ENCODE assay signal across 10 cellular contexts in the genomic region with DNA sequence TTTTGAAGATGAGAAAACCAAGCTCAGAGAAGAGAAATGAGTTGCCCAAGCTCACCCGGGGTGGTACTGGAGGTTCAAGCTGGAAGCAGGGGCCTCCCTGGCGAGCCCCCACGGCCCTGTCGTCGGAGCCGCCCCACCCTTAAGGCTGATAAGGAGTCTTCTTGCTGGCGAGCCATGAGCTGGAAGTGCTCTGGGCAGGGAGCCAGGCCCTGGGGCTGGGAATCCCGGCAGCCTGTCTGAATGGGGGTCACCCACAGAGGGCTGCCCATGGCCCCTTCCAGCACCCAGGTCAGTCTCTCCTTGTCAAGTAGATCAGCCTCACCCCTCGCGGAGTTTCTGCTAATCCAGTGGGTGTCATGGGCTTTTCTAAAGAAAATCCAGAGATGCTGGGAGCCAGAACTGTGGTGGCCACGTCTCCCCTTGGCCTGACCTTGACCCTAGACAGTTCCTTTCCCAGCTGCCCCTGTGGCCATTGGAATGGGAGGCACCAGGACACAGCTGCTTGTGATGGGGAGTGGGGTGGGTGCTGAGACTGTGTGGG. TPM values are rescaled to one million over a fixed set of nuclear protein-coding genes. Genes with fewer than 3 reads are reported as not detected.
A peak's percentile ranks its signal among the peaks of the same experiment; 100 is the strongest.
DNase-seq lines count a peak whose midpoint lies in the region; ATAC-seq, FAIRE-seq and TF ChIP-seq lines count a peak whose summit lies in the region.
"Had no signal": no experiment of that assay in that cellular context is flagged by ENCODE, and none has a peak within 500 bp of the region (broad histone marks: within the 10 kb centered on the region; RNA-seq: fewer than 3 reads in every experiment).

No MANE protein-coding gene starts in this region.

- intact Hi-C loops in activated CD8-positive, alpha-beta T cell treated with anti-CD3 and anti-CD28 coated beads for 36 hours (cut with micrococcal nuclease): no loop called here
- intact Hi-C loops in left colon (cut with DNase I, micrococcal nuclease): loop anchor here in 1 of 2 donors (10.0 kb wide), 1 partner anchor 87 kb away; no protein-coding TSS in a partner anchor

- H3K9me3 Mint-ChIP-seq in activated T-cell treated with anti-CD3 and anti-CD28 coated beads, Interleukin-2, amount 50 U/mL, for 24 hours: no peaks in the 10 kb centered on the region
- H3K9me3 Mint-ChIP-seq in activated T-cell treated with anti-CD3 and anti-CD28 coated beads, Interleukin-2, amount 50 U/mL, for 72 hours: no peaks in the 10 kb centered on the region
- no peaks in the 10 kb centered on the region for H3K9me3 Mint-ChIP-seq in activated CD8-positive, alpha-beta T cell treated with anti-CD3 and anti-CD28 coated beads for 36 hours

- DNase-seq in activated T-cell treated with anti-CD3 and anti-CD28 coated beads, Interleukin-2, amount 50 U/mL, for 24 hours: no peak
- no peak for DNase-seq in activated T-cell treated with anti-CD3 and anti-CD28 coated beads, Interleukin-2, amount 50 U/mL, for 72 hours
- no peak for DNase-seq in activated CD8-positive, alpha-beta T cell treated with anti-CD3 and anti-CD28 coated beads for 36 hours
- peak; percentile 70 to 85 for DNase-seq in left colon
- peak; percentile 29 for DNase-seq in urothelium cell line (ENCODE audit: low spot score)
- DNase-seq in RPMI8226: no peak

- no peak overlapping the region for H3K4me3 Mint-ChIP-seq in activated T-cell treated with anti-CD3 and anti-CD28 coated beads, Interleukin-2, amount 50 U/mL, for 24 hours
- H3K4me3 Mint-ChIP-seq in activated T-cell treated with anti-CD3 and anti-CD28 coated beads, Interleukin-2, amount 50 U/mL, for 72 hours: no peak overlapping the region
- no peak overlapping the region for H3K4me3 Mint-ChIP-seq in activated CD8-positive, alpha-beta T cell treated with anti-CD3 and anti-CD28 coated beads for 36 hours

- POLR2A ChIA-PET in activated CD8-positive, alpha-beta T cell treated with anti-CD3 and anti-CD28 coated beads for 36 hours (lab: Charles Lee): interaction anchor here (0.8 to 1.5 kb wide), 3 partner anchors 28 to 128 kb away, joined by 3 to 6 read pairs (median 3); a partner anchor contains a TSS

- no peak for TF ChIP-seq CTCF in activated CD8-positive, alpha-beta T cell treated with anti-CD3 and anti-CD28 coated beads for 36 hours (IDR thresholded peaks at IDR 0.05)

- no peak for FAIRE-seq in urothelium cell line (lab: Jason Lieb, UNC)
- FAIRE-seq: islet of Langerhans, TTC549 had no signal

- peak overlapping the region; percentile 63 for H3K27ac Mint-ChIP-seq in activated T-cell treated with anti-CD3 and anti-CD28 coated beads, Interleukin-2, amount 50 U/mL, for 24 hours
- no peak overlapping the region for H3K27ac Mint-ChIP-seq in activated T-cell treated with anti-CD3 and anti-CD28 coated beads, Interleukin-2, amount 50 U/mL, for 72 hours
- H3K27ac Mint-ChIP-seq in activated CD8-positive, alpha-beta T cell treated with anti-CD3 and anti-CD28 coated beads for 36 hours: peak overlapping the region; percentile 84

- CTCF ChIA-PET in activated CD8-positive, alpha-beta T cell treated with anti-CD3 and anti-CD28 coated beads for 36 hours (lab: Charles Lee): interaction anchor here (1.0 to 2.4 kb wide), 6 partner anchors 48 to 259 kb away, joined by 3 to 15 read pairs (median 4); no protein-coding TSS in a partner anchor

- no peak for ATAC-seq in activated T-cell treated with anti-CD3 and anti-CD28 coated beads, Interleukin-2, amount 50 U/mL, for 72 hours (replicated peaks in 1 of 2)
- ATAC-seq in activated CD8-positive, alpha-beta T cell treated with anti-CD3 and anti-CD28 coated beads for 36 hours: no peak
- peak; percentile 60 for ATAC-seq in left colon
- ATAC-seq in HG02938 (IDR thresholded peaks at IDR 0.05; ENCODE audit: unreplicated experiment): no peak
- no peak for ATAC-seq in GM19397 (IDR thresholded peaks at IDR 0.05; ENCODE audit: unreplicated experiment)

- H3K27me3 Mint-ChIP-seq in activated T-cell treated with anti-CD3 and anti-CD28 coated beads, Interleukin-2, amount 50 U/mL, for 24 hours: no peaks in the 10 kb centered on the region
- no peaks in the 10 kb centered on the region for H3K27me3 Mint-ChIP-seq in activated T-cell treated with anti-CD3 and anti-CD28 coated beads, Interleukin-2, amount 50 U/mL, for 72 hours (ENCODE audit: low read depth)
- H3K27me3 Mint-ChIP-seq in activated CD8-positive, alpha-beta T cell treated with anti-CD3 and anti-CD28 coated beads for 36 hours: no peaks in the 10 kb centered on the region

- H3K4me1 Mint-ChIP-seq in activated T-cell treated with anti-CD3 and anti-CD28 coated beads, Interleukin-2, amount 50 U/mL, for 24 hours (ENCODE audit: low read depth): peaks cover 32% of the 10 kb centered on the region
- peaks cover 30% of the 10 kb centered on the region for H3K4me1 Mint-ChIP-seq in activated T-cell treated with anti-CD3 and anti-CD28 coated beads, Interleukin-2, amount 50 U/mL, for 72 hours (ENCODE audit: low read depth)
- peaks cover 41% of the 10 kb centered on the region for H3K4me1 Mint-ChIP-seq in activated CD8-positive, alpha-beta T cell treated with anti-CD3 and anti-CD28 coated beads for 36 hours (ENCODE audit: low read depth)

- H3K36me3 Mint-ChIP-seq in activated T-cell treated with anti-CD3 and anti-CD28 coated beads, Interleukin-2, amount 50 U/mL, for 24 hours (ENCODE audit: low read depth): no peaks in the 10 kb centered on the region
- no peaks in the 10 kb centered on the region for H3K36me3 Mint-ChIP-seq in activated T-cell treated with anti-CD3 and anti-CD28 coated beads, Interleukin-2, amount 50 U/mL, for 72 hours (ENCODE audit: insufficient read depth in 2 of 2)
- no peaks in the 10 kb centered on the region for H3K36me3 Mint-ChIP-seq in activated CD8-positive, alpha-beta T cell treated with anti-CD3 and anti-CD28 coated beads for 36 hours (ENCODE audit: low read depth)

RNA-seq across cellular contexts. Expression of a gene that starts 1.2 kb away (rescaled TPM):
- total RNA-seq in activated T-cell treated with anti-CD3 and anti-CD28 coated beads, Interleukin-2, amount 50 U/mL, for 72 hours: 1 to 10 TPM; 1.6 to 2.3 TPM
- total RNA-seq in activated CD8-positive, alpha-beta T cell treated with anti-CD3 and anti-CD28 coated beads for 36 hours: 1 to 10 TPM in 1 of 2 experiments, under 1 TPM in 1; 0.43 to 1.7 TPM
- 1 to 10 TPM; 2.8 to 5.9 TPM for total RNA-seq in left colon

RNA-seq across cellular contexts. Expression of a gene that starts 24.6 kb away (rescaled TPM):
- 1 to 10 TPM; 2.2 to 2.6 TPM for total RNA-seq in activated T-cell treated with anti-CD3 and anti-CD28 coated beads, Interleukin-2, amount 50 U/mL, for 72 hours
- total RNA-seq in activated CD8-positive, alpha-beta T cell treated with anti-CD3 and anti-CD28 coated beads for 36 hours: 1 to 10 TPM; 6.7 to 6.9 TPM
- 1 to 10 TPM; 5.0 to 6.3 TPM for total RNA-seq in left colon

RNA-seq across cellular contexts. Expression of a gene that starts 46.8 kb away (rescaled TPM):
- 100 to 1,000 TPM; 108 to 109 TPM for total RNA-seq in activated T-cell treated with anti-CD3 and anti-CD28 coated beads, Interleukin-2, amount 50 U/mL, for 72 hours
- 100 to 1,000 TPM; 113 to 117 TPM for total RNA-seq in activated CD8-positive, alpha-beta T cell treated with anti-CD3 and anti-CD28 coated beads for 36 hours
- 100 to 1,000 TPM; 276 to 300 TPM for total RNA-seq in left colon

Comparison
In these comparisons a context has a peak if more than half of its experiments do, and no peak if none do; other contexts are left out.
1. DNase-seq: peak in left colon (2 of 2) and urothelium cell line (single experiment); none in activated T-cell treated with anti-CD3 and anti-CD28 coated beads, Interleukin-2, amount 50 U/mL, for 24 hours (single experiment), activated T-cell treated with anti-CD3 and anti-CD28 coated beads, Interleukin-2, amount 50 U/mL, for 72 hours (0 of 2), activated CD8-positive, alpha-beta T cell treated with anti-CD3 and anti-CD28 coated beads for 36 hours (single experiment) and RPMI8226 (single experiment).